In the genomic region with DNA sequence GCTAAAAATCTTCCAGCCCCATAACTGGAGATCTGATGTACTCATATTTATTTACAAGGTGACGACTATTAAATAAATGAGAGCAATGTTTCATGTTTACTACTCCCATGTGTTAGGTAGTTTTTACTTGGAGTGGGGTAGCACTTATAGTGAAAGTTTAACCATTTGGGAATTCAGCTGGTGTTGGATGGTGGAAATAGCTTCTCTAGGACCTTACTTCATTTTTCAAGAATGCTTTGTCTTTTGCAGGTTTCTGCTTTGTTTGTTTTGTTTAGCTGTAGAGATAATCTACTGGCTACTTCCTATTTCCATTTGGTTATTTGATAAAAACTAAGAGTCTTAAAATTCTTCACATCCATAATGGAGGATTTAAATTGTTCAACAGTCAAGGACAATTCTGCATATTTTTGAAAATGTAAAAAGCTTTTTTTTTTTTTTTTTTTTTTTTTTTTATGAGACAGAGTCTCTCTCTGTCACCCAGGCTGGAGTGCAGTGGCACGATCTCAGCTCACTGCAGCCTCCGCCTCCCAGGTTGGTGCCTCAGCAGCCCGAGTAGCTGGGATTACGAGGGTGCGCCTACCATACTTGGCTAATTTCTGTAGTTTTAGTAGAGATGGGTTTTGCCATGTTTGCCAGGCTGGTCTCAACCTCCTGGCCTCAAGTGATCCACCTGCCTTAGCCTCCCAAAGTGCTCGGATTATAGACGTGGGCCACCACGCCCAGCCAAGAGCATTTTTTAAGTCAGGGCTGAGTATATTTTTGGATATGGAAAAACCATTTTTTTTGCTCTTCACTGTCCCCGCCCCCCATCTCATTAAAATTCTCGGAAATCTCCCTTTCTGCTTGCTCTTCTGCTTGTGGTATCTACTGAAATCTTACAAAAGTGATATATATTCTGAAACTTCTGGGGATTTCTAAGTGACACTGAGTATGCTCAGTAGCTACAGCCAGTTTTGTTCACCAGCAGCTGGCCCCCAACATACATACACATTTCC, we compare ENCODE assay signal across 8 cellular contexts. TPM values are rescaled to one million over a fixed set of nuclear protein-coding genes. Genes with fewer than 3 reads are reported as not detected.
DNase-seq lines count a peak whose midpoint lies in the region; ATAC-seq lines count a peak whose summit lies in the region.

No MANE protein-coding gene starts in this region.

- DNase-seq in ACHN (peak; percentile 22), NOMO-1 (lab: John Stamatoyannopoulos, UW; ENCODE audit: unreplicated experiment in 2 of 2) (no peak), GF-D8 (lab: John Stamatoyannopoulos, UW) (no peak)
- peak; percentile 18 for DNase-seq in activated T-cell treated with anti-CD3 and anti-CD28 coated beads, Interleukin-2, amount 50 U/mL, for 4 hours
- DNase-seq in stimulated activated CD4-positive, alpha-beta T cell treated with anti-CD3 and anti-CD28 coated beads, Interleukin-2, amount 100 ng/mL, for 4 hours (ENCODE audit: low read depth): peak; percentile 16

- H3K4me3 ChIP-seq in iPS-11a (ENCODE audit: low read depth, low read length): peak overlapping the region; percentile 17

- in situ Hi-C loops in ACHN (cut with HindIII; ENCODE audit: low pct_ligation_motif_present, low pct_unique_long_range_greater_than_20kb, low sequenced_read_pairs): no loop called here

- H3K36me3 Mint-ChIP-seq in activated T-cell treated with anti-CD3 and anti-CD28 coated beads, Interleukin-2, amount 50 U/mL, for 4 hours (ENCODE audit: insufficient read depth): no peaks in the 10 kb centered on the region

- no peak overlapping the region for H3K4me3 Mint-ChIP-seq in activated T-cell treated with anti-CD3 and anti-CD28 coated beads, Interleukin-2, amount 50 U/mL, for 4 hours

- no peaks in the 10 kb centered on the region for H3K9me3 Mint-ChIP-seq in activated T-cell treated with anti-CD3 and anti-CD28 coated beads, Interleukin-2, amount 50 U/mL, for 4 hours

- ATAC-seq in GM19351 (IDR thresholded peaks at IDR 0.05; ENCODE audit: unreplicated experiment): peak; percentile 40
- peak; percentile 18 for ATAC-seq in HG03521 (IDR thresholded peaks at IDR 0.05; ENCODE audit: unreplicated experiment)
- peak; percentile 61 to 65 for ATAC-seq in activated T-cell treated with anti-CD3 and anti-CD28 coated beads, Interleukin-2, amount 50 U/mL, for 4 hours

- H3K4me1 Mint-ChIP-seq in activated T-cell treated with anti-CD3 and anti-CD28 coated beads, Interleukin-2, amount 50 U/mL, for 4 hours (ENCODE audit: low read depth): peaks cover 54% of the 10 kb centered on the region

- H3K27me3 Mint-ChIP-seq in activated T-cell treated with anti-CD3 and anti-CD28 coated beads, Interleukin-2, amount 50 U/mL, for 4 hours (ENCODE audit: low read depth): no peaks in the 10 kb centered on the region

RNA-seq across cellular contexts. Expression of a gene that starts 1.4 kb away (rescaled TPM):
- total RNA-seq in activated T-cell treated with anti-CD3 and anti-CD28 coated beads, Interleukin-2, amount 50 U/mL, for 4 hours: under 1 TPM; 0.69 to 0.89 (median 0.79) TPM

Comparison
In these comparisons a context has a peak if more than half of its experiments do, and no peak if none do; other contexts are left out.
1. DNase-seq: peak in ACHN (single experiment), activated T-cell treated with anti-CD3 and anti-CD28 coated beads, Interleukin-2, amount 50 U/mL, for 4 hours (single experiment) and stimulated activated CD4-positive, alpha-beta T cell treated with anti-CD3 and anti-CD28 coated beads, Interleukin-2, amount 100 ng/mL, for 4 hours (single experiment); none in NOMO-1 (0 of 2) and GF-D8 (single experiment).
2. Peak in every context shown above with its lines, with median percentiles within 50 percentile points of each other: ATAC-seq.